In the genomic region with DNA sequence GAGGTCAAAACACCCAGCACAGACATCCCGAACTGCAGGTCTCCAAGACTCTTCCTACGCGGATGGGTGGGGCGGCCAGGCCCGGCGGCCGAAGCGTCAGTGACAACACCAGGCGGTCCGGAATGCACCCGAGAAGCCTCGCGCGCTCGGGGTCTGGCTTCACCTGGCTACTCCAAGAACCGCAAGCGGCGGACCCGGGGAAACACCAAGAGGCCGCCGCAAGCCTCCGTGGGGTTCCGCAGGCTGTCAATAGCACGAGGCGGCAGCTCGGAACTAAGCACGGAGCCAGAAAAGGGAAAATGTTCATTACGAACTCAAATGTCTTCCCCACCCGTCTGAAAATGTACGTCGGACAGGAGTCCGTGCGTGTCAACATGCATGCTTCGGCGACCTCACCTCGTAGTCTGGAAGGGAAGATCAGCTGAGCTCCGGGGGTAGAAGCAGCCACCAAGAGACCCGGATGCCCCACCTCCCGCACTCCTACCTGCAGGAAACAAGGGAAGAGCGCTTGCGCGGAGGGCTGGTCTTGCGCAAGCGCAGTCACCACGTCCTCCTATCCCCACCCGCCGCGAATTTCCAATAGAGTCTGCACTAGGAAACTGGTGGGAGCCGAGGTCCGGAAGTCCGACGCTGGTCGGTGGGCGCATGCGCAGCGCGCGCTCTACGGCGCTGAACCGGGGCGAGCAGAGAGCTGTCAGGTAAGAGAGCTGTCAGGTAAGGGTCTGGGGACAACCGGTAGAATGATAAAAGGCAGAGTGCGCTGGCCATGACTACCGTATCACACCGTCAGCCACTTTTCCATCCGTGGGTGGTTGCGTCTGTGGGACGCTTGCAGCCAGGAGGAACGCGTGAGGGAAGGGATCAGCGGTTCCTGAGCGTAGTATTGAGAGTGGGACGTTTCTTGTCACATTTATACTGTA, we compare ENCODE assay signal across 8 cellular contexts. TPM values are rescaled to one million over a fixed set of nuclear protein-coding genes. Genes with fewer than 3 reads are reported as not detected.
A peak's percentile ranks its signal among the peaks of the same experiment; 100 is the strongest.
DNase-seq lines count a peak whose midpoint lies in the region; ATAC-seq and TF ChIP-seq lines count a peak whose summit lies in the region.

A gene (plus strand): TSS at position 646 of the 920 bp plus-strand sequence. CDS start 3,864 bp downstream, outside the sequence.
A gene (minus strand): TSS at position 500 of the 920 bp plus-strand sequence. CDS start 958 bp downstream, outside the sequence.

- peaks cover 36% of the 10 kb centered on the region for H3K4me1 Mint-ChIP-seq in activated naive CD4-positive, alpha-beta T cell treated with anti-CD3 and anti-CD28 coated beads, Interleukin-2, amount 10 ng/mL, durations not matched to agents 7 days and 5 days
- H3K4me1 Mint-ChIP-seq in osteocyte (ENCODE audit: unreplicated experiment), result peaks cover 2% of the 10 kb centered on the region

- H3K36me3 ChIP-seq in GM06990 (ENCODE audit: control insufficient read depth, insufficient read depth, low read length) (peaks cover 2% of the 10 kb centered on the region; the same call in 1 of the 2 replicates), thymus (ENCODE audit: control insufficient read depth, insufficient read depth) (no peaks in the 10 kb centered on the region)

- peak; percentile 62 for TF ChIP-seq POLR2A in NB4 (IDR thresholded peaks at IDR 0.05; ENCODE audit: extremely low read depth, insufficient read length)

- TF ChIP-seq CTCF in GM06990 (IDR thresholded peaks at IDR 0.05; ENCODE audit: insufficient read depth, low read length, poor library complexity, severe bottlenecking) (no peak), NB4 (IDR thresholded peaks at IDR 0.05; ENCODE audit: low read depth, low read length) (no peak), osteocyte (IDR thresholded peaks at IDR 0.05) (no peak)

- H3K27me3 Mint-ChIP-seq in activated naive CD4-positive, alpha-beta T cell treated with anti-CD3 and anti-CD28 coated beads, Interleukin-2, amount 10 ng/mL, durations not matched to agents 7 days and 5 days, result no peaks in the 10 kb centered on the region
- H3K27me3 Mint-ChIP-seq in osteocyte (ENCODE audit: unreplicated experiment), result no peaks in the 10 kb centered on the region

- H3K4me3 Mint-ChIP-seq in activated naive CD4-positive, alpha-beta T cell treated with anti-CD3 and anti-CD28 coated beads, Interleukin-2, amount 10 ng/mL, durations not matched to agents 7 days and 5 days, result no peak within 1 kb of the TSS
- no peak within 1 kb of the TSS for H3K4me3 Mint-ChIP-seq in osteocyte (ENCODE audit: unreplicated experiment)

- under 1% methylated on average over 74 of the region's 74 CpGs for WGBS in thymus

- no peak within 1 kb of the TSS for H3K27ac Mint-ChIP-seq in activated naive CD4-positive, alpha-beta T cell treated with anti-CD3 and anti-CD28 coated beads, Interleukin-2, amount 10 ng/mL, durations not matched to agents 7 days and 5 days
- no peak within 1 kb of the TSS for H3K27ac Mint-ChIP-seq in osteocyte (ENCODE audit: unreplicated experiment)

- H3K27ac ChIP-seq in thymus (ENCODE audit: low read depth), result peak within 1 kb of the TSS; percentile 85

- H3K27me3 ChIP-seq in GM06990 (replicated peaks; ENCODE audit: control insufficient read depth, insufficient read depth, low read length) (no peaks in the 10 kb centered on the region), thymus (ENCODE audit: control insufficient read depth, insufficient read depth) (no peaks in the 10 kb centered on the region)

- DNase-seq in GM06990 (ENCODE audit: extremely low read depth, insufficient read length), result peak; percentile 96
- DNase-seq in NB4 (ENCODE audit: low read depth), result peak; percentile 97
- peak; percentile 96 for DNase-seq in SK-N-DZ (ENCODE audit: low spot score)
- peak; percentile 94 for DNase-seq in activated naive CD4-positive, alpha-beta T cell treated with anti-CD3 and anti-CD28 coated beads, Interleukin-2, amount 10 ng/mL, durations not matched to agents 7 days and 5 days
- peak; percentile 88 to 98 (median 94) for DNase-seq in head of caudate nucleus
- DNase-seq in osteocyte (ENCODE audit: extremely low spot score, unreplicated experiment), result peak; percentile 98

- H3K36me3 Mint-ChIP-seq in activated naive CD4-positive, alpha-beta T cell treated with anti-CD3 and anti-CD28 coated beads, Interleukin-2, amount 10 ng/mL, durations not matched to agents 7 days and 5 days, result peaks cover 32% of the 10 kb centered on the region
- H3K36me3 Mint-ChIP-seq in osteocyte (ENCODE audit: unreplicated experiment), result peaks cover 10% of the 10 kb centered on the region

- CTCF ChIA-PET in activated naive CD4-positive, alpha-beta T cell treated with anti-CD3 and anti-CD28 coated beads, Interleukin-2, amount 10 ng/mL, durations not matched to agents 7 days and 5 days (lab: Charles Lee), result no interaction called here

- H3K4me3 ChIP-seq in GM06990 (replicated peaks; ENCODE audit: low read depth, low read length), result peak within 1 kb of the TSS; percentile 97
- peak within 1 kb of the TSS; percentile 98 for H3K4me3 ChIP-seq in NB4 (ENCODE audit: low read depth, low read length)
- peak within 1 kb of the TSS; percentile 74 for H3K4me3 ChIP-seq in thymus (ENCODE audit: low read length)

- peaks cover 8% of the 10 kb centered on the region for H3K4me1 ChIP-seq in thymus (ENCODE audit: control insufficient read depth, insufficient read depth, low read length)

- ATAC-seq in HG02571 (IDR thresholded peaks at IDR 0.05; ENCODE audit: unreplicated experiment), result peak; percentile 88

- intact Hi-C loops in head of caudate nucleus (cut with DNase I), result no loop called here

- no peaks in the 10 kb centered on the region for H3K9me3 Mint-ChIP-seq in activated naive CD4-positive, alpha-beta T cell treated with anti-CD3 and anti-CD28 coated beads, Interleukin-2, amount 10 ng/mL, durations not matched to agents 7 days and 5 days
- no peaks in the 10 kb centered on the region for H3K9me3 Mint-ChIP-seq in osteocyte (ENCODE audit: unreplicated experiment)

- H3K9me3 ChIP-seq in thymus (ENCODE audit: control insufficient read depth), result no peaks in the 10 kb centered on the region

RNA-seq across cellular contexts. Expression of the first gene that starts in this region (rescaled TPM):
- polyA plus RNA-seq in SK-N-DZ (2014; cell fraction: cytosol; rRNA removed), result 12.0 and 12.6 TPM in 2 replicates
- 5.0 and 5.2 TPM in 2 replicates for polyA plus RNA-seq in SK-N-DZ (2014; cell fraction: nucleus; rRNA removed)
- total RNA-seq in osteocyte, result 8.1 and 9.3 TPM in 2 replicates
- polyA plus RNA-seq in thymus, result 7.3 TPM

RNA-seq across cellular contexts. Expression of the second gene that starts in this region (rescaled TPM):
- polyA plus RNA-seq in SK-N-DZ (2014; cell fraction: cytosol; rRNA removed), result 12.5 and 18.2 TPM in 2 replicates
- polyA plus RNA-seq in SK-N-DZ (2014; cell fraction: nucleus; rRNA removed), result 22.1 and 28.0 TPM in 2 replicates
- 18.1 and 19.0 TPM in 2 replicates for total RNA-seq in osteocyte
- 10.4 TPM for polyA plus RNA-seq in thymus

Comparison
In these comparisons a context has a peak if more than half of its experiments do, and no peak if none do; other contexts are left out.
1. Peak in every context shown above with its lines: DNase-seq, ATAC-seq, H3K4me3 ChIP-seq and H3K27ac ChIP-seq.